In genomic region chr5:119343042-119343441, GRCh38 we compare ENCODE assay signal across 11 cellular contexts. TPM values are rescaled to one million over a fixed set of nuclear protein-coding genes. Genes with fewer than 3 reads are reported as not detected.
DNase-seq lines count a peak whose midpoint lies in the region; ATAC-seq and FAIRE-seq lines count a peak whose summit lies in the region.
"Had no signal": no experiment of that assay in that cellular context is flagged by ENCODE, and none has a peak within 500 bp of the region (broad histone marks: within the 10 kb centered on the region; RNA-seq: fewer than 3 reads in every experiment).

No MANE protein-coding gene starts in this region.

- H3K36me3 Mint-ChIP-seq in CD4-positive, CD25-positive, alpha-beta regulatory T cell, result peaks cover 14% of the 10 kb centered on the region
- H3K36me3 Mint-ChIP-seq in activated T-helper 2 cell treated with anti-CD3 and anti-CD28 coated beads, Interferon-gamma antibody, Interleukin-2, Interleukin-4, amounts not matched to agents 10 μg/mL and 5 μg/mL and 100 μg/mL, durations not matched to agents 14 hours and 24 hours and 36 hours (ENCODE audit: low read depth), result peaks cover 31% of the 10 kb centered on the region
- H3K36me3 Mint-ChIP-seq in naive B cell, result no peaks in the 10 kb centered on the region

- DNase-seq in CD4-positive, CD25-positive, alpha-beta regulatory T cell, result no peak
- DNase-seq in GM19239 (ENCODE audit: insufficient read length, low spot score) (no peak), naive B cell (no peak), 8988T (no peak)
- no peak for DNase-seq in activated T-helper 2 cell treated with anti-CD3 and anti-CD28 coated beads, Interferon-gamma antibody, Interleukin-2, Interleukin-4, amounts not matched to agents 10 μg/mL and 5 μg/mL and 100 μg/mL, durations not matched to agents 14 hours and 24 hours and 36 hours (ENCODE audit: low spot score)
- no peak for DNase-seq in stimulated activated CD4-positive, alpha-beta T cell treated with anti-CD3 and anti-CD28 coated beads, Interleukin-4, amount 100 ng/mL, for 1 hour
- DNase-seq: GF-D8 had no signal

- H3K4me3 Mint-ChIP-seq in CD4-positive, CD25-positive, alpha-beta regulatory T cell, result peak overlapping the region; percentile 85 to 92 (median 91)
- peak overlapping the region; percentile 51 for H3K4me3 Mint-ChIP-seq in activated T-helper 2 cell treated with anti-CD3 and anti-CD28 coated beads, Interferon-gamma antibody, Interleukin-2, Interleukin-4, amounts not matched to agents 10 μg/mL and 5 μg/mL and 100 μg/mL, durations not matched to agents 14 hours and 24 hours and 36 hours (ENCODE audit: low read depth)
- peak overlapping the region; percentile 9 to 93 (median 76) for H3K4me3 Mint-ChIP-seq in naive B cell

- H3K27me3 ChIP-seq in CD4-positive, CD25-positive, alpha-beta regulatory T cell (ENCODE audit: control insufficient read depth, insufficient read depth, low read length), result no peaks in the 10 kb centered on the region

- peaks cover 99% of the 10 kb centered on the region for H3K4me1 ChIP-seq in CD4-positive, CD25-positive, alpha-beta regulatory T cell (ENCODE audit: control insufficient read depth, insufficient read depth, low read length, poor library complexity, severe bottlenecking)

- H3K36me3 ChIP-seq in CD4-positive, CD25-positive, alpha-beta regulatory T cell (ENCODE audit: control insufficient read depth, insufficient read depth, low read length), result peaks cover 2% of the 10 kb centered on the region

- no peaks in the 10 kb centered on the region for H3K27me3 Mint-ChIP-seq in CD4-positive, CD25-positive, alpha-beta regulatory T cell
- no peaks in the 10 kb centered on the region for H3K27me3 Mint-ChIP-seq in activated T-helper 2 cell treated with anti-CD3 and anti-CD28 coated beads, Interferon-gamma antibody, Interleukin-2, Interleukin-4, amounts not matched to agents 10 μg/mL and 5 μg/mL and 100 μg/mL, durations not matched to agents 14 hours and 24 hours and 36 hours (ENCODE audit: low read depth)
- no peaks in the 10 kb centered on the region for H3K27me3 Mint-ChIP-seq in naive B cell

- FAIRE-seq in GM19239 (lab: Jason Lieb, UNC), result peak; percentile 44
- FAIRE-seq: bronchial epithelial cell, keratinocyte had no signal

- H3K27ac ChIP-seq in CD4-positive, CD25-positive, alpha-beta regulatory T cell (ENCODE audit: insufficient read depth, low read length, poor library complexity, severe bottlenecking), result peak overlapping the region; percentile 85

- ATAC-seq in CD4-positive, CD25-positive, alpha-beta regulatory T cell (ENCODE audit: low read depth in 2 of 2), result no peak
- ATAC-seq in naive B cell (ENCODE audit: low read depth in 2 of 2) (no peak), HG03196 (IDR thresholded peaks at IDR 0.05; ENCODE audit: unreplicated experiment) (no peak)
- ATAC-seq: HCT116 had no signal

- intact Hi-C loops in activated T-helper 2 cell treated with anti-CD3 and anti-CD28 coated beads, Interferon-gamma antibody, Interleukin-2, Interleukin-4, amounts not matched to agents 10 μg/mL and 5 μg/mL and 100 μg/mL, durations not matched to agents 14 hours and 24 hours and 36 hours (cut with micrococcal nuclease), result loop anchor here (1.0 to 5.0 kb wide), 5 partner anchors 14 to 356 kb away; partner anchors contain the start of gene DTWD2

- H3K27ac Mint-ChIP-seq in CD4-positive, CD25-positive, alpha-beta regulatory T cell, result peak overlapping the region; percentile 90 to 96 (median 93)
- peak overlapping the region; percentile 98 for H3K27ac Mint-ChIP-seq in activated T-helper 2 cell treated with anti-CD3 and anti-CD28 coated beads, Interferon-gamma antibody, Interleukin-2, Interleukin-4, amounts not matched to agents 10 μg/mL and 5 μg/mL and 100 μg/mL, durations not matched to agents 14 hours and 24 hours and 36 hours
- peak overlapping the region; percentile 79 to 99 (median 98) for H3K27ac Mint-ChIP-seq in naive B cell

- peak overlapping the region; percentile 88 for H3K4me3 ChIP-seq in CD4-positive, CD25-positive, alpha-beta regulatory T cell (ENCODE audit: low read depth, low read length)

- peaks cover 49 to 96% (median 86%) of the 10 kb centered on the region in 4 donors for H3K4me1 Mint-ChIP-seq in CD4-positive, CD25-positive, alpha-beta regulatory T cell
- peaks cover 90% of the 10 kb centered on the region for H3K4me1 Mint-ChIP-seq in activated T-helper 2 cell treated with anti-CD3 and anti-CD28 coated beads, Interferon-gamma antibody, Interleukin-2, Interleukin-4, amounts not matched to agents 10 μg/mL and 5 μg/mL and 100 μg/mL, durations not matched to agents 14 hours and 24 hours and 36 hours (ENCODE audit: low read depth)
- peaks cover 81 to 94% (median 88%) of the 10 kb centered on the region in 3 donors for H3K4me1 Mint-ChIP-seq in naive B cell

- H3K9me3 Mint-ChIP-seq in CD4-positive, CD25-positive, alpha-beta regulatory T cell, result no peaks in the 10 kb centered on the region
- no peaks in the 10 kb centered on the region for H3K9me3 Mint-ChIP-seq in activated T-helper 2 cell treated with anti-CD3 and anti-CD28 coated beads, Interferon-gamma antibody, Interleukin-2, Interleukin-4, amounts not matched to agents 10 μg/mL and 5 μg/mL and 100 μg/mL, durations not matched to agents 14 hours and 24 hours and 36 hours
- H3K9me3 Mint-ChIP-seq in naive B cell, result peaks cover 0 to 4% (median 0%) of the 10 kb centered on the region in 7 donors

- no peaks in the 10 kb centered on the region for H3K9me3 ChIP-seq in CD4-positive, CD25-positive, alpha-beta regulatory T cell (ENCODE audit: control insufficient read depth in 2 of 2, low read length in 2 of 2)

RNA-seq across cellular contexts. Expression of gene TNFAIP8, which starts 12.8 kb away (rescaled TPM):
- 120 TPM for total RNA-seq in CD4-positive, CD25-positive, alpha-beta regulatory T cell
- 100 to 1,000 TPM; 183 to 244 (median 202) TPM for polyA plus RNA-seq in CD4-positive, CD25-positive, alpha-beta regulatory T cell
- 112 and 117 TPM in 2 replicates for total RNA-seq in activated T-helper 2 cell treated with anti-CD3 and anti-CD28 coated beads, Interferon-gamma antibody, Interleukin-2, Interleukin-4, amounts not matched to agents 10 μg/mL and 5 μg/mL and 100 μg/mL, durations not matched to agents 14 hours and 24 hours and 36 hours
- 100 to 1,000 TPM; 224 to 432 (median 315) TPM for polyA plus RNA-seq in naive B cell (ENCODE audit: low read depth in 6 of 6)
